In the genomic region with DNA sequence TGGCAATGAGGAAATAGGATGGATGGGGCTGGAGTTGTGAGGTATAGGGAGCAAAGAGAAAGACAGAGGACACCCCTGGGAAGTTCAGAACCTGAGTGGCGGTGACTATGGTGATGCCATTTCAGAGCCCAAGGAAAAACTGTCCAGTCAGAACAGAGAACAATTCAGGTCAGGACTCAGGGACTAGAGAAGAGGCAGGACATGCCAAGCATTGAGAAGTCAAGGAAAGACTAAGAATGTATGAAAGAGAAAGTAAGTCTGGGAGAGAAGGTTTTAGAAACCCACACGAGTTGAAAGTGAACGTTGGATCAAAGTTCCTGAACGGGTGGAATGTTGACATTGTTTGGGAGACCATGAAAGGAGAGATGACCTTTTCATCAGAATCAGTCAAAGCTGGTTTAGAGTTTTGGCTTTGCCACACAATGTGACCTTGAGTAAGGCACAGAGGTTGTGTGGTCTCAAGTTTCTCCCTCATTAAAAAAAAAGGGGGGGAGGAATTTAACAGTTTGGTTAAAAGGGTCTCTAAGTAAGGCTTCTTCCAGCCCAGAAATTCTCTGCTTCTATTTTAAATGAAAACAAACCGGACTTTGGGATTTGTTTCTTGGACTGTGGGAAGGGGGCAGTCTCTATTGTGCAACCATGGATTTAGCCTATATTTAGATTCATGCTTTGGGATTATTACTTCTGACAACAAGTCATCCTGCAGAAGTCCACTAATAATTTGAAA, we compare ENCODE assay signal across 27 cellular contexts.
DNase-seq lines count a peak whose midpoint lies in the region; ATAC-seq, FAIRE-seq and TF ChIP-seq lines count a peak whose summit lies in the region.
"Had no signal": no experiment of that assay in that cellular context is flagged by ENCODE, and none has a peak within 500 bp of the region (broad histone marks: within the 10 kb centered on the region; RNA-seq: fewer than 3 reads in every experiment).

No MANE protein-coding gene starts in this region.

- H3K4me1 ChIP-seq in astrocyte (ENCODE audit: insufficient read depth, low read length) (peaks cover 15% of the 10 kb centered on the region), fibroblast of lung (ENCODE audit: control insufficient read depth, extremely low read depth, insufficient read depth, low read length) (peaks cover 21% of the 10 kb centered on the region), lower lobe of right lung (peaks cover 14% of the 10 kb centered on the region), stomach (peaks cover 9 to 30% (median 25%) of the 10 kb centered on the region in 4 donors), ovary (ENCODE audit: insufficient read depth) (peaks cover 13% of the 10 kb centered on the region)
- no peaks in the 10 kb centered on the region for H3K4me1 ChIP-seq in CD8-positive, alpha-beta T cell (ENCODE audit: insufficient read depth, low read length)

- H3K4me1 Mint-ChIP-seq in astrocyte (ENCODE audit: low read depth, unreplicated experiment), result peaks cover 7% of the 10 kb centered on the region
- H3K4me1 Mint-ChIP-seq in CD8-positive, alpha-beta T cell (ENCODE audit: low read depth), result peaks cover 2% of the 10 kb centered on the region

- POLR2A ChIA-PET in CD8-positive, alpha-beta T cell (lab: Charles Lee), result no interaction called here

- peaks cover 4% of the 10 kb centered on the region for H3K9me3 Mint-ChIP-seq in astrocyte (ENCODE audit: unreplicated experiment)
- no peaks in the 10 kb centered on the region for H3K9me3 Mint-ChIP-seq in CD8-positive, alpha-beta T cell
- H3K9me3 Mint-ChIP-seq: nephron; stimulated activated memory B cell treated with anti-CD40 and anti-IgM and Interleukin-4, amounts not matched to agents 10 μg/mL and 1 μg/mL and 100 μg/mL, for 72 hours had no signal

- H3K27me3 Mint-ChIP-seq in astrocyte (ENCODE audit: low read depth, unreplicated experiment), result peaks cover 8% of the 10 kb centered on the region
- no peaks in the 10 kb centered on the region for H3K27me3 Mint-ChIP-seq in CD8-positive, alpha-beta T cell (ENCODE audit: low read depth)
- H3K27me3 Mint-ChIP-seq: stimulated activated memory B cell treated with anti-CD40 and anti-IgM and Interleukin-4, amounts not matched to agents 10 μg/mL and 1 μg/mL and 100 μg/mL, for 72 hours had no signal

- intact Hi-C loops in lower lobe of right lung (cut with DNase I) (no loop called here), stomach (cut with DNase I; ENCODE audit: low total_unique reads) (no loop called here), ovary (cut with DNase I) (loop anchor here in 1 of 4 donors (10.0 kb wide), 1 partner anchor 318 kb away; the partner anchor contains the start of gene TBL1XR1)
- intact Hi-C loops in CD8-positive, alpha-beta T cell (cut with DNase I, micrococcal nuclease), result no loop called here

- WGBS in stomach, 5 donors, result 47 to 55% (median 50%) methylated on average over 5 of the region's 5 CpGs
- 23 to 37% (median 25%) methylated on average over 5 of the region's 5 CpGs for WGBS in ovary, 3 donors

- no peak for TF ChIP-seq POLR2A in stomach (IDR thresholded peaks at IDR 0.05)
- TF ChIP-seq POLR2A in ovary (IDR thresholded peaks at IDR 0.05), result no peak

- peak overlapping the region; percentile 6 for H3K4me3 Mint-ChIP-seq in astrocyte (ENCODE audit: unreplicated experiment)
- no peak overlapping the region for H3K4me3 Mint-ChIP-seq in CD8-positive, alpha-beta T cell
- H3K4me3 Mint-ChIP-seq: stimulated activated memory B cell treated with anti-CD40 and anti-IgM and Interleukin-4, amounts not matched to agents 10 μg/mL and 1 μg/mL and 100 μg/mL, for 72 hours had no signal

- TF ChIP-seq CTCF in astrocyte (IDR thresholded peaks at IDR 0.05; ENCODE audit: insufficient read depth, low read depth, low read length) (no peak), fibroblast of lung (conservative IDR thresholded peaks at IDR 0.05 in 1 of 2, IDR thresholded peaks at IDR 0.05 in 1 of 2; ENCODE audit: low read depth in 1 of 2, low read length in 2 of 2) (no peak), lower lobe of right lung (IDR thresholded peaks at IDR 0.05) (no peak), stomach (IDR thresholded peaks at IDR 0.05) (no peak), foreskin fibroblast (IDR thresholded peaks at IDR 0.05; ENCODE audit: low read depth, low read length) (no peak), ovary (IDR thresholded peaks at IDR 0.05) (no peak)
- TF ChIP-seq CTCF in CD8-positive, alpha-beta T cell (IDR thresholded peaks at IDR 0.05), result no peak

- H3K4me2 ChIP-seq in astrocyte (ENCODE audit: low read length) (no peak overlapping the region), fibroblast of lung (ENCODE audit: extremely low read depth, insufficient read depth, low read length) (peak overlapping the region; percentile 38)

- H3K36me3 Mint-ChIP-seq in astrocyte (ENCODE audit: low read depth, unreplicated experiment), result no peaks in the 10 kb centered on the region
- H3K36me3 Mint-ChIP-seq in CD8-positive, alpha-beta T cell, result no peaks in the 10 kb centered on the region
- H3K36me3 Mint-ChIP-seq: stimulated activated memory B cell treated with anti-CD40 and anti-IgM and Interleukin-4, amounts not matched to agents 10 μg/mL and 1 μg/mL and 100 μg/mL, for 72 hours had no signal

- FAIRE-seq in astrocyte (lab: Jason Lieb, UNC), result no peak
- FAIRE-seq: keratinocyte had no signal

- TF ChIP-seq EP300 in stomach (IDR thresholded peaks at IDR 0.05) (no peak), ovary (IDR thresholded peaks at IDR 0.05) (no peak)

- no peaks in the 10 kb centered on the region for H3K27me3 ChIP-seq in astrocyte (ENCODE audit: insufficient read depth, low read length)
- H3K27me3 ChIP-seq in fibroblast of lung (ENCODE audit: control insufficient read depth, insufficient read depth, low read length), result no peaks in the 10 kb centered on the region
- H3K27me3 ChIP-seq in lower lobe of right lung (ENCODE audit: low read depth), result no peaks in the 10 kb centered on the region
- H3K27me3 ChIP-seq in stomach, result no peaks in the 10 kb centered on the region
- H3K27me3 ChIP-seq in CD8-positive, alpha-beta T cell (ENCODE audit: insufficient read depth, low read length), result no peaks in the 10 kb centered on the region
- no peaks in the 10 kb centered on the region for H3K27me3 ChIP-seq in ovary

- H3K27ac Mint-ChIP-seq in astrocyte (ENCODE audit: unreplicated experiment), result no peak overlapping the region
- H3K27ac Mint-ChIP-seq in CD8-positive, alpha-beta T cell, result no peak overlapping the region
- H3K27ac Mint-ChIP-seq: stimulated activated memory B cell treated with anti-CD40 and anti-IgM and Interleukin-4, amounts not matched to agents 10 μg/mL and 1 μg/mL and 100 μg/mL, for 72 hours had no signal

- H3K4me3 ChIP-seq in astrocyte (ENCODE audit: insufficient read depth, low read depth, low read length) (no peak overlapping the region), fibroblast of lung (replicated peaks in 1 of 4; ENCODE audit: control extremely low read depth in 1 of 4, insufficient read depth in 1 of 4, low read depth in 3 of 4, low read length in 4 of 4) (peak overlapping the region in 1 of 4 experiments; percentile 4), lower lobe of right lung (no peak overlapping the region), stomach (no peak overlapping the region), foreskin fibroblast (ENCODE audit: low read depth in 1 of 2, low read length in 2 of 2) (no peak overlapping the region), ovary (no peak overlapping the region)
- no peak overlapping the region for H3K4me3 ChIP-seq in CD8-positive, alpha-beta T cell (ENCODE audit: low read depth, low read length)

- CTCF ChIA-PET in CD8-positive, alpha-beta T cell (lab: Charles Lee), result no interaction called here

- H3K36me3 ChIP-seq in astrocyte (ENCODE audit: insufficient read depth, low read length), result no peaks in the 10 kb centered on the region
- H3K36me3 ChIP-seq in fibroblast of lung (ENCODE audit: control insufficient read depth, insufficient read depth, low read length), result no peaks in the 10 kb centered on the region
- no peaks in the 10 kb centered on the region for H3K36me3 ChIP-seq in lower lobe of right lung
- H3K36me3 ChIP-seq in stomach, result no peaks in the 10 kb centered on the region
- H3K36me3 ChIP-seq in CD8-positive, alpha-beta T cell (ENCODE audit: insufficient read depth, low read length), result no peaks in the 10 kb centered on the region
- H3K36me3 ChIP-seq in ovary, result no peaks in the 10 kb centered on the region

- no peak overlapping the region for H3K27ac ChIP-seq in astrocyte (ENCODE audit: low read depth, low read length)
- no peak overlapping the region for H3K27ac ChIP-seq in fibroblast of lung (ENCODE audit: insufficient read depth, low read length)
- H3K27ac ChIP-seq in lower lobe of right lung, result peak overlapping the region; percentile 13
- H3K27ac ChIP-seq in temporal lobe (ENCODE audit: low read depth, low read length), result peak overlapping the region; percentile 54
- H3K27ac ChIP-seq in stomach, result peak overlapping the region in 2 of 5 donors; percentile 15 to 33
- no peak overlapping the region for H3K27ac ChIP-seq in CD8-positive, alpha-beta T cell (ENCODE audit: low read depth, low read length)
- H3K27ac ChIP-seq in ovary, result peak overlapping the region in 1 of 2 donors; percentile 36

- H2AFZ ChIP-seq in astrocyte (ENCODE audit: low read depth, low read length), result no peak overlapping the region
- peak overlapping the region; percentile 29 for H2AFZ ChIP-seq in fibroblast of lung (ENCODE audit: low read length)

- H3K79me2 ChIP-seq in astrocyte (ENCODE audit: insufficient read depth, low read length) (no peaks in the 10 kb centered on the region), fibroblast of lung (ENCODE audit: control insufficient read depth, insufficient read depth, low read length) (no peaks in the 10 kb centered on the region)

- H3K9ac ChIP-seq in astrocyte (ENCODE audit: low read length) (no peak overlapping the region), fibroblast of lung (ENCODE audit: insufficient read depth, low read length) (no peak overlapping the region)

- H4K20me1 ChIP-seq in astrocyte (ENCODE audit: insufficient read depth, low read length) (no peaks in the 10 kb centered on the region), fibroblast of lung (ENCODE audit: control insufficient read depth, extremely low read depth, insufficient read depth, low read length) (no peaks in the 10 kb centered on the region)

- H3K9me3 ChIP-seq in astrocyte (ENCODE audit: insufficient read depth, low read depth, low read length) (no peaks in the 10 kb centered on the region), fibroblast of lung (ENCODE audit: control insufficient read depth, insufficient read depth, low read depth, low read length) (no peaks in the 10 kb centered on the region), lower lobe of right lung (no peaks in the 10 kb centered on the region), stomach (no peaks in the 10 kb centered on the region), ovary (no peaks in the 10 kb centered on the region)
- H3K9me3 ChIP-seq in CD8-positive, alpha-beta T cell (ENCODE audit: low read length), result no peaks in the 10 kb centered on the region

- DNase-seq in astrocyte (ENCODE audit: low read depth), result no peak
- peak in 1 of 2 donors; percentile 62 for DNase-seq in fibroblast of lung (ENCODE audit: low read depth in 2 of 2)
- no peak for DNase-seq in lower lobe of right lung
- no peak for DNase-seq in stomach
- DNase-seq in CD8-positive, alpha-beta T cell, result no peak
- DNase-seq in foreskin fibroblast, result no peak
- DNase-seq in ovary, result no peak
- DNase-seq: activated CD4-positive, alpha-beta T cell treated with anti-CD3 and anti-CD28 coated beads, Interleukin-2, amount 50 U/mL, for 1 hour; activated CD8-positive, alpha-beta memory T cell treated with anti-CD3 and anti-CD28 coated beads, Interleukin-2, amount 50 U/mL, for 48 hours; activated effector memory CD4-positive, alpha-beta T cell treated with Interleukin-2 at 50 U/mL for 16 hours; AML-193; amniotic stem cell; caudate nucleus; DND-41; effector CD4-positive, alpha-beta T cell; hippocampal formation; Kasumi-1; NCI-H1105; NCI-H2107; NCI-H524 treated with DMSO at 0.1 percent for 48 hours; retina; SHP77 treated with DMSO at 0.1 percent for 48 hours; T-helper 1 cell had no signal

- no peak for ATAC-seq in lower lobe of right lung
- ATAC-seq in CD8-positive, alpha-beta T cell, result no peak
- ATAC-seq: stimulated activated memory B cell treated with anti-CD40 and anti-IgM and Interleukin-4, amounts not matched to agents 10 μg/mL and 1 μg/mL and 100 μg/mL, for 72 hours had no signal

Comparison
In these comparisons a context has a peak if more than half of its experiments do, and no peak if none do; other contexts are left out.
1. H3K27ac ChIP-seq: peak in lower lobe of right lung (single experiment) and temporal lobe (single experiment); none in astrocyte (single experiment), fibroblast of lung (single experiment) and CD8-positive, alpha-beta T cell (single experiment).